ENCODE assay signal across 22 cellular contexts in the genomic region with DNA sequence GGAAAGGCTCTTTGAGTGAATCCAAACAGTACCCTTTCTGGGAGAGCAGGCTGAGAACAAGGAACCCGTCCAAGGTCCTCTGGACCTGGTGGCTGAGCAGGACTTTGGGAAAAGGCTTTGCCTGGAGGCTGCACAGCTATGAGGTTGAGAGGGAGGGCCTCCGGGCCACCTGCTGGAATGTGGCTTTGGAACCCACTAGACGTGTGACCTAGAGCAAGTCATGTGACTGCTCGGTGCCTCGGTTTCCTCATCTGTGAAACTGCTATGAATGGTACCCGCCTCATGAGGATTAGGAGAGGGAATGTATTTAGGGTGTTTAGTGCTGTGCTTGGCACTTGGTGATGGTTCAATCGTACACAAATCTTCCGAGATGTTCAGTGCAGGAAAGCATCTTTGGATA. TPM values are rescaled to one million over a fixed set of nuclear protein-coding genes. Genes with fewer than 3 reads are reported as not detected.
A peak's percentile ranks its signal among the peaks of the same experiment; 100 is the strongest.
DNase-seq lines count a peak whose midpoint lies in the region; ATAC-seq, FAIRE-seq and TF ChIP-seq lines count a peak whose summit lies in the region.
"Had no signal": no experiment of that assay in that cellular context is flagged by ENCODE, and none has a peak within 500 bp of the region (broad histone marks: within the 10 kb centered on the region; RNA-seq: fewer than 3 reads in every experiment).

No MANE protein-coding gene starts in this region.

- H3K9ac ChIP-seq in kidney (ENCODE audit: low read length in 2 of 2): no peak overlapping the region
- H3K9ac ChIP-seq: BLaER1 treated with 17β-estradiol and CSF1 and Interleukin-3, amounts not matched to agents 10 nM and 100 nM had no signal

- H3K27ac ChIP-seq in kidney (ENCODE audit: low read depth in 2 of 2, low read length in 2 of 2) (no peak overlapping the region), upper lobe of right lung (no peak overlapping the region), foreskin keratinocyte (no peak overlapping the region)
- H3K27ac ChIP-seq: 22Rv1; A549; BLaER1 treated with 17β-estradiol and CSF1 and Interleukin-3, amounts not matched to agents 10 nM and 100 nM; C4-2B had no signal

- peaks cover 0 to 5% of the 10 kb centered on the region in 2 donors for H3K4me1 ChIP-seq in kidney (ENCODE audit: control insufficient read depth in 1 of 2, insufficient read depth in 1 of 2, low read depth in 1 of 2, low read length in 2 of 2)
- peaks cover 5% of the 10 kb centered on the region for H3K4me1 ChIP-seq in upper lobe of right lung
- no peaks in the 10 kb centered on the region for H3K4me1 ChIP-seq in foreskin keratinocyte
- H3K4me1 ChIP-seq: Caco-2 had no signal

- TF ChIP-seq CTCF in kidney (IDR thresholded peaks at IDR 0.05; ENCODE audit: borderline replicate concordance, extremely low read depth, insufficient read depth): no peak
- TF ChIP-seq CTCF in upper lobe of right lung (IDR thresholded peaks at IDR 0.05): no peak
- TF ChIP-seq CTCF in foreskin keratinocyte (conservative IDR thresholded peaks at IDR 0.05): no peak

- intact Hi-C loops in Right ventricle myocardium superior (cut with DNase I) (no loop called here), left ventricle myocardium superior (cut with micrococcal nuclease) (no loop called here), kidney (cut with DNase I) (no loop called here), posterior vena cava (cut with DNase I) (no loop called here), upper lobe of right lung (cut with DNase I) (no loop called here)

- no peaks in the 10 kb centered on the region for H3K27me3 ChIP-seq in upper lobe of right lung
- H3K27me3 ChIP-seq in foreskin keratinocyte: no peaks in the 10 kb centered on the region
- H3K27me3 ChIP-seq: BLaER1 treated with 17β-estradiol and CSF1 and Interleukin-3, amounts not matched to agents 10 nM and 100 nM had no signal

- no peak for ATAC-seq in Right ventricle myocardium superior (ENCODE audit: poor library complexity)
- no peak for ATAC-seq in left ventricle myocardium superior
- no peak for ATAC-seq in upper lobe of right lung
- no peak for ATAC-seq in foreskin keratinocyte
- ATAC-seq: A549; CD8-positive, alpha-beta T cell had no signal

- no peak for FAIRE-seq in kidney (lab: Jason Lieb, UNC)
- FAIRE-seq: A549, D721Med, G401.6, GM12891 had no signal

- H3K4me3 ChIP-seq in kidney (ENCODE audit: low read length in 2 of 2) (no peak overlapping the region), upper lobe of right lung (no peak overlapping the region)
- H3K4me3 ChIP-seq: A549; BLaER1 treated with 17β-estradiol and CSF1 and Interleukin-3, amounts not matched to agents 10 nM and 100 nM had no signal

- DNase-seq in Right ventricle myocardium superior (peak; percentile 11), left ventricle myocardium superior (no peak), kidney (peak; percentile 12), posterior vena cava (ENCODE audit: low spot score) (peak; percentile 23), upper lobe of right lung (peak; percentile 25), NCI-H187 (lab: John Stamatoyannopoulos, UW) (no peak), foreskin keratinocyte (no peak), GM19240 (ENCODE audit: insufficient read length, low spot score) (no peak)
- DNase-seq: AML-193; Caco-2; Calu3; CD4-positive, alpha-beta T cell; CD8-positive, alpha-beta T cell; DMS79 treated with DMSO at 0.1 percent for 48 hours; GF-D8 had no signal

- no peaks in the 10 kb centered on the region for H3K36me3 ChIP-seq in kidney (ENCODE audit: control insufficient read depth in 1 of 2, insufficient read depth in 2 of 2, low read length in 2 of 2)
- H3K36me3 ChIP-seq in upper lobe of right lung: no peaks in the 10 kb centered on the region
- H3K36me3 ChIP-seq: BLaER1 treated with 17β-estradiol and CSF1 and Interleukin-3, amounts not matched to agents 10 nM and 100 nM had no signal

- no peaks in the 10 kb centered on the region for H3K9me3 ChIP-seq in kidney (ENCODE audit: control insufficient read depth in 1 of 2, low read length in 2 of 2)
- H3K9me3 ChIP-seq in upper lobe of right lung: no peaks in the 10 kb centered on the region
- H3K9me3 ChIP-seq: A549; BLaER1 treated with 17β-estradiol and CSF1 and Interleukin-3, amounts not matched to agents 10 nM and 100 nM; Caco-2 had no signal

RNA-seq across cellular contexts. Expression of a gene that starts 50.4 kb away (rescaled TPM):
- total RNA-seq in Right ventricle myocardium superior (51.7 TPM), left ventricle myocardium superior (53.0 TPM), kidney (77.0 TPM), posterior vena cava (10 to 100 TPM; 63.9 to 65.7 TPM), upper lobe of right lung (49.7 TPM), foreskin keratinocyte (61.3 and 68.2 TPM in 2 replicates)
- polyA plus RNA-seq in kidney (ENCODE audit: insufficient read depth, low read depth, low replicate concordance) (14.7 TPM), foreskin keratinocyte (14.3 and 16.4 TPM in 2 replicates)

Comparison
In these comparisons a context has a peak if more than half of its experiments do, and no peak if none do; other contexts are left out.
1. DNase-seq: peak in Right ventricle myocardium superior (single experiment), kidney (single experiment), posterior vena cava (single experiment) and upper lobe of right lung (single experiment); none in left ventricle myocardium superior (single experiment), NCI-H187 (0 of 2), foreskin keratinocyte (0 of 2) and GM19240 (single experiment).